ENCODE assay signal across 23 cellular contexts in the genomic region with DNA sequence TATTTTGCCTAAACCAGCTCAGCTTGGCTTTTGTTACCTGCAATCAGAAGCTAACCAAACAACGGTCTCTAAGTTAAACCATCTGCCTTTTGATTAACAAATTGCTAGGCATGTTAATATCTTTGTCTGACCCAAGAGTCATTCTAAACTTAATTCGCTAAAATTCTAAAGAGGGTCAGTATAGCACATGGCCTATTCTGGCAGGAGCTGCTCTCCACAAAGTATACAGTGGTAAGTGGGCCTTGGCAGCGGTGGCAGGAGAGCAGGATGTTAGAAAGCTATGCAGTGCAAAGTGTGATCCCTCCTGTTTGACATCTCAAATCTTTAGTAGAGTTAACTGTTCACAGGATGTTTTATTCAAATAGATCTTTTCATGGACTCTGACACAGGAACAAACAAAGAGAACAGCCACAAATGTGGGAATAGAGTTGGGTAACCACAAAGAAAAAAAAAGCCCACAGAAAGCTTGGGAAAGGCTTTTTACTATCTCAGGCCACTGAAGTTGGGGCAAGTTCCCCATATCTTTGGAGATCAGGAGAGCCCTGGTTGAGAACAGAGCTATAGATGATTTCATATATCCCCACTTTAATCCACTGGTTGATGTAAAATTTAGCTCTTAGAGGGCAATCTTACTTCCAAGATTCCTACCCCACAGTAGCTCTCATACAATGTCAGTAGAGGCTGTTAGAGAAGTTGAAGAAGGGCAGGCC. TPM values are rescaled to one million over a fixed set of nuclear protein-coding genes. Genes with fewer than 3 reads are reported as not detected.
A peak's percentile ranks its signal among the peaks of the same experiment; 100 is the strongest.
DNase-seq lines count a peak whose midpoint lies in the region; ATAC-seq and TF ChIP-seq lines count a peak whose summit lies in the region.
"Had no signal": no experiment of that assay in that cellular context is flagged by ENCODE, and none has a peak within 500 bp of the region (broad histone marks: within the 10 kb centered on the region; RNA-seq: fewer than 3 reads in every experiment).

No MANE protein-coding gene starts in this region.

- WGBS in liver = 24% methylated on average over 3 of the region's 3 CpGs

- peaks cover 11% of the 10 kb centered on the region for H3K4me1 ChIP-seq in CD8-positive, alpha-beta memory T cell (ENCODE audit: insufficient read depth, low read length)
- H3K4me1 ChIP-seq in liver (ENCODE audit: control insufficient read depth in 4 of 4, insufficient read depth in 4 of 4, low read length in 3 of 4) = peaks cover 3 to 17% (median 10%) of the 10 kb centered on the region in 4 donors
- no peaks in the 10 kb centered on the region for H3K4me1 ChIP-seq in colonic mucosa

- H3K4me3 Mint-ChIP-seq in CD8-positive, alpha-beta memory T cell = peak overlapping the region; percentile 12 to 69 (median 47)
- no peak overlapping the region for H3K4me3 Mint-ChIP-seq in activated CD8-positive, alpha-beta T cell treated with anti-CD3 and anti-CD28 coated beads for 36 hours
- H3K4me3 Mint-ChIP-seq: memory B cell, type B pancreatic cell had no signal

- peak overlapping the region; percentile 22 for H3K27ac ChIP-seq in CD8-positive, alpha-beta memory T cell (ENCODE audit: low read depth, low read length)
- peak overlapping the region; percentile 73 to 90 for H3K27ac ChIP-seq in liver (ENCODE audit: low read depth in 1 of 2, low read length in 2 of 2)
- H3K27ac ChIP-seq in colonic mucosa = no peak overlapping the region
- H3K27ac ChIP-seq: RWPE1, SK-N-MC had no signal

- no peaks in the 10 kb centered on the region for H3K27me3 Mint-ChIP-seq in CD8-positive, alpha-beta memory T cell
- no peaks in the 10 kb centered on the region for H3K27me3 Mint-ChIP-seq in activated CD8-positive, alpha-beta T cell treated with anti-CD3 and anti-CD28 coated beads for 36 hours
- H3K27me3 Mint-ChIP-seq: type B pancreatic cell had no signal

- H3K4me3 ChIP-seq in CD8-positive, alpha-beta memory T cell (ENCODE audit: low read length) = no peak overlapping the region
- H3K4me3 ChIP-seq in liver (ENCODE audit: low read depth in 1 of 3, low read length in 3 of 3) (no peak overlapping the region), colonic mucosa (no peak overlapping the region)
- H3K4me3 ChIP-seq: GM12878, SK-N-MC had no signal

- peak; percentile 54 to 56 for TF ChIP-seq RAD21 in liver (IDR thresholded peaks at IDR 0.05)

- CTCF ChIA-PET in CD8-positive, alpha-beta memory T cell (lab: Charles Lee) = interaction anchor here (1.3 to 1.5 kb wide), 2 partner anchors 10 to 15 kb away, joined by 3 read pairs; a partner anchor contains a TSS
- CTCF ChIA-PET in activated CD8-positive, alpha-beta T cell treated with anti-CD3 and anti-CD28 coated beads for 36 hours (lab: Charles Lee) = interaction anchor here (1.0 to 2.1 kb wide), 3 partner anchors 10 to 16 kb away, joined by 4 to 6 read pairs (median 5); a partner anchor contains a TSS

- H3K27ac Mint-ChIP-seq in CD8-positive, alpha-beta memory T cell = peak overlapping the region; percentile 41 to 95 (median 87)
- peak overlapping the region; percentile 51 for H3K27ac Mint-ChIP-seq in activated CD8-positive, alpha-beta T cell treated with anti-CD3 and anti-CD28 coated beads for 36 hours
- H3K27ac Mint-ChIP-seq: memory B cell, type B pancreatic cell had no signal

- H3K9me3 ChIP-seq in CD8-positive, alpha-beta memory T cell (ENCODE audit: low read length) = no peaks in the 10 kb centered on the region
- no peaks in the 10 kb centered on the region for H3K9me3 ChIP-seq in liver (ENCODE audit: control insufficient read depth in 4 of 4, low read length in 3 of 4)
- H3K9me3 ChIP-seq in colonic mucosa = no peaks in the 10 kb centered on the region

- H3K36me3 Mint-ChIP-seq in CD8-positive, alpha-beta memory T cell = no peaks in the 10 kb centered on the region
- no peaks in the 10 kb centered on the region for H3K36me3 Mint-ChIP-seq in activated CD8-positive, alpha-beta T cell treated with anti-CD3 and anti-CD28 coated beads for 36 hours (ENCODE audit: low read depth)

- DNase-seq in CD8-positive, alpha-beta memory T cell = no peak
- DNase-seq in HT1080 (ENCODE audit: low read depth) (peak; percentile 13), DMS153 (lab: John Stamatoyannopoulos, UW) (no peak), NCI-H2081 treated with DMSO at 0.1 percent for 48 hours (lab: John Stamatoyannopoulos, UW) (no peak), colonic mucosa (no peak), NCI-H2227 (lab: John Stamatoyannopoulos, UW; ENCODE audit: unreplicated experiment) (no peak)
- DNase-seq in activated CD8-positive, alpha-beta T cell treated with anti-CD3 and anti-CD28 coated beads for 36 hours = no peak
- DNase-seq: activated CD4-positive, CD25-positive, alpha-beta regulatory T cell; amygdala; DND-41; NCI-H1105 treated with DMSO at 0.1 percent for 48 hours; NCI-H2107; occipital lobe; small intestine had no signal

- TF ChIP-seq CTCF in activated CD8-positive, alpha-beta T cell treated with anti-CD3 and anti-CD28 coated beads for 36 hours (IDR thresholded peaks at IDR 0.05) = no peak
- TF ChIP-seq CTCF in liver (IDR thresholded peaks at IDR 0.05; ENCODE audit: low read depth, low read length, missing input control) (no peak), colonic mucosa (IDR thresholded peaks at IDR 0.05) (no peak)

- peak; percentile 47 for ATAC-seq in activated CD8-positive, alpha-beta T cell treated with anti-CD3 and anti-CD28 coated beads for 36 hours

- intact Hi-C loops in activated CD8-positive, alpha-beta T cell treated with anti-CD3 and anti-CD28 coated beads for 36 hours (cut with micrococcal nuclease) = no loop called here
- intact Hi-C loops in colonic mucosa (cut with DNase I) = no loop called here

- no peaks in the 10 kb centered on the region for H3K27me3 ChIP-seq in CD8-positive, alpha-beta memory T cell (ENCODE audit: insufficient read depth, low read length, poor library complexity, severe bottlenecking)
- H3K27me3 ChIP-seq in liver (ENCODE audit: control insufficient read depth in 4 of 4, insufficient read depth in 4 of 4, low read length in 3 of 4) (no peaks in the 10 kb centered on the region), colonic mucosa (no peaks in the 10 kb centered on the region)

- H3K9me3 Mint-ChIP-seq in CD8-positive, alpha-beta memory T cell = no peaks in the 10 kb centered on the region
- H3K9me3 Mint-ChIP-seq in activated CD8-positive, alpha-beta T cell treated with anti-CD3 and anti-CD28 coated beads for 36 hours = peaks cover under 1% of the 10 kb centered on the region

- H3K4me1 Mint-ChIP-seq in CD8-positive, alpha-beta memory T cell = peaks cover 22 to 25% (median 25%) of the 10 kb centered on the region in 3 donors
- H3K4me1 Mint-ChIP-seq in activated CD8-positive, alpha-beta T cell treated with anti-CD3 and anti-CD28 coated beads for 36 hours (ENCODE audit: low read depth) = peaks cover 11% of the 10 kb centered on the region
- H3K4me1 Mint-ChIP-seq: memory B cell had no signal

- H3K36me3 ChIP-seq in CD8-positive, alpha-beta memory T cell (ENCODE audit: insufficient read depth, low read length) = no peaks in the 10 kb centered on the region
- no peaks in the 10 kb centered on the region for H3K36me3 ChIP-seq in liver (ENCODE audit: control insufficient read depth in 4 of 4, insufficient read depth in 3 of 4, low read depth in 1 of 4, low read length in 3 of 4)
- no peaks in the 10 kb centered on the region for H3K36me3 ChIP-seq in colonic mucosa

- POLR2A ChIA-PET in CD8-positive, alpha-beta memory T cell (lab: Charles Lee) = interaction anchor here (0.6 to 1.7 kb wide), 3 partner anchors 11 to 150 kb away, joined by 3 to 9 read pairs (median 4); a partner anchor contains a TSS
- POLR2A ChIA-PET in activated CD8-positive, alpha-beta T cell treated with anti-CD3 and anti-CD28 coated beads for 36 hours (lab: Charles Lee) = interaction anchor here (0.6 to 1.4 kb wide), 3 partner anchors 11 to 1344 kb away, joined by 3 to 8 read pairs (median 3); a partner anchor contains a TSS

- peak overlapping the region in 1 of 2 donors; percentile 53 for H3K9ac ChIP-seq in liver (ENCODE audit: low read depth in 1 of 2, low read length in 2 of 2)
- no peak overlapping the region for H3K9ac ChIP-seq in colonic mucosa (ENCODE audit: low read depth in 2 of 2, low read length in 2 of 2)

TF ChIP-seq in liver, 16 proteins besides CTCF, POLR2A, EP300 and RAD21 (continues in another document):
- TF ChIP-seq SP1 (IDR thresholded peaks at IDR 0.05) (peak; percentile 94), JUND (IDR thresholded peaks at IDR 0.05) (peak; percentile 55 to 71), EGR1 (IDR thresholded peaks at IDR 0.05; ENCODE audit: low read depth in 2 of 2) (no peak), FOXA2 (IDR thresholded peaks at IDR 0.05) (peak; percentile 41), TAF1 (conservative IDR thresholded peaks at IDR 0.05) (no peak)
- TF ChIP-seq, protein P1, sequence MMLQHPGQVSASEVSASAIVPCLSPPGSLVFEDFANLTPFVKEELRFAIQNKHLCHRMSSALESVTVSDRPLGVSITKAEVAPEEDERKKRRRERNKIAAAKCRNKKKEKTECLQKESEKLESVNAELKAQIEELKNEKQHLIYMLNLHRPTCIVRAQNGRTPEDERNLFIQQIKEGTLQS (IDR thresholded peaks at IDR 0.05) = peak; percentile 51

RNA-seq across cellular contexts. Expression of a gene that starts 10.6 kb away (rescaled TPM):
- under 1 TPM in 1 of 2 experiments, not detected in 1; 0.57 TPM for total RNA-seq in CD8-positive, alpha-beta memory T cell
- polyA plus RNA-seq in CD8-positive, alpha-beta memory T cell = not detected
- not detected in 2 replicates for total RNA-seq in HT1080 (2014; rRNA removed; shearing (Covaris generic))
- 0.10 and 0.14 TPM in 2 replicates for polyA plus RNA-seq in HT1080 (2015; cell fraction: cytosol; rRNA removed)
- polyA plus RNA-seq in HT1080 (2015; cell fraction: nucleus; rRNA removed) = 0.27 TPM in 1 of 2 replicates, not detected in the other
- not detected for total RNA-seq in activated CD8-positive, alpha-beta T cell treated with anti-CD3 and anti-CD28 coated beads for 36 hours
- total RNA-seq in liver (under 1 TPM; 0.08 to 0.33 TPM), colonic mucosa (not detected)
- under 1 TPM; 0.02 to 0.42 TPM for polyA plus RNA-seq in liver
- total RNA-seq: bronchial epithelial cell, fibroblast of lung, glomerular endothelial cell, GM12878 had no signal
- polyA plus RNA-seq: fibroblast of lung, GM12878 had no signal

RNA-seq across cellular contexts. Expression of a gene that starts 10.7 kb away (rescaled TPM):
- total RNA-seq in CD8-positive, alpha-beta memory T cell = 1 to 10 TPM; 4.9 to 6.3 TPM
- 4.5 TPM for polyA plus RNA-seq in CD8-positive, alpha-beta memory T cell
- total RNA-seq in HT1080 (2014; rRNA removed; shearing (Covaris generic)) = 1.9 and 5.8 TPM in 2 replicates
- 2.9 and 3.6 TPM in 2 replicates for polyA plus RNA-seq in HT1080 (2015; cell fraction: cytosol; rRNA removed)
- polyA plus RNA-seq in HT1080 (2015; cell fraction: nucleus; rRNA removed) = 4.1 and 6.4 TPM in 2 replicates
- total RNA-seq in activated CD8-positive, alpha-beta T cell treated with anti-CD3 and anti-CD28 coated beads for 36 hours = 1 to 10 TPM; 3.2 to 3.9 TPM
- total RNA-seq in liver = 1 to 10 TPM; 2.5 to 4.7 TPM
- 1 to 10 TPM; 1.4 to 5.3 TPM for polyA plus RNA-seq in liver
- total RNA-seq in colonic mucosa = 1 to 10 TPM; 5.3 to 7.0 TPM

RNA-seq across cellular contexts. Expression of a gene that starts 50.1 kb away (rescaled TPM):
- total RNA-seq in CD8-positive, alpha-beta memory T cell = 10 to 100 TPM; 11.4 to 12.0 TPM
- polyA plus RNA-seq in CD8-positive, alpha-beta memory T cell = 2.0 TPM
- total RNA-seq in HT1080 (2014; rRNA removed; shearing (Covaris generic)) = 23.6 and 28.1 TPM in 2 replicates
- 12.9 and 15.8 TPM in 2 replicates for polyA plus RNA-seq in HT1080 (2015; cell fraction: cytosol; rRNA removed)
- polyA plus RNA-seq in HT1080 (2015; cell fraction: nucleus; rRNA removed) = 10.7 and 15.1 TPM in 2 replicates
- 10 to 100 TPM in 1 of 2 experiments, 1 to 10 TPM in 1; 9.2 to 11.1 TPM for total RNA-seq in activated CD8-positive, alpha-beta T cell treated with anti-CD3 and anti-CD28 coated beads for 36 hours
- total RNA-seq in liver (10 to 100 TPM; 10.2 to 11.9 TPM), colonic mucosa (10 to 100 TPM in 1 of 2 donors, 1 to 10 TPM in 1; 7.1 to 15.6 TPM)
- polyA plus RNA-seq in liver = 1 to 10 TPM; 2.6 to 5.3 TPM
